Comparison of ENCODE assay signal across 1 cellular context in the genomic region with DNA sequence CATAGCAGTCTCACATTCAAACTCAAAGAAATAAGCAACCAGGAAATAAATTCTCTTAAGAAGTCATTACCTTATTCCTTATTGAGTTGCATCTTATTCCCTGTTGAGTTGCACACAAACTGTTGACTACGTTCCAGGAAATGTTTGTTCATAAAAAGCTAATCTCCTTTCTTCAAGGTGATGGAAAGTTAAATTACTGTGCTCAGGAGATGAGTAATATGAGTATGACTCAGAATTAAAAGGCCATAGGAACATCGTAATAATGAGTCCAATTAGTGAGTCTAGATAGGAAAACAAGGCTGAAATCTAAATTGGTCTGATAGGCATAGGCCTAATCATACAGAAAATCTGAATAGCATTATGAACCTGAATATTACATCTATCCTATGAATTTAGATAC.
TF ChIP-seq lines count a peak whose summit lies in the region.

No MANE protein-coding gene starts in this region.

TF ChIP-seq in SK-N-SH, 30 proteins besides CTCF, POLR2A, EP300 and RAD21 (continued from another document):
- TF ChIP-seq YY1 (IDR thresholded peaks at IDR 0.05; ENCODE audit: low read depth) = no peak
- TF ChIP-seq, protein P1, sequence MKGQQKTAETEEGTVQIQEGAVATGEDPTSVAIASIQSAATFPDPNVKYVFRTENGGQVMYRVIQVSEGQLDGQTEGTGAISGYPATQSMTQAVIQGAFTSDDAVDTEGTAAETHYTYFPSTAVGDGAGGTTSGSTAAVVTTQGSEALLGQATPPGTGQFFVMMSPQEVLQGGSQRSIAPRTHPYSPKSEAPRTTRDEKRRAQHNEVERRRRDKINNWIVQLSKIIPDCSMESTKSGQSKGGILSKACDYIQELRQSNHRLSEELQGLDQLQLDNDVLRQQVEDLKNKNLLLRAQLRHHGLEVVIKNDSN (IDR thresholded peaks at IDR 0.05; ENCODE audit: borderline replicate concordance, low read depth) = no peak
- no peak for TF ChIP-seq SMC3 (IDR thresholded peaks at IDR 0.05; ENCODE audit: low read depth, low read length)
- TF ChIP-seq POLR2AphosphoS5 (IDR thresholded peaks at IDR 0.05; ENCODE audit: low read depth, low read length) = no peak
- TF ChIP-seq, protein P2, sequence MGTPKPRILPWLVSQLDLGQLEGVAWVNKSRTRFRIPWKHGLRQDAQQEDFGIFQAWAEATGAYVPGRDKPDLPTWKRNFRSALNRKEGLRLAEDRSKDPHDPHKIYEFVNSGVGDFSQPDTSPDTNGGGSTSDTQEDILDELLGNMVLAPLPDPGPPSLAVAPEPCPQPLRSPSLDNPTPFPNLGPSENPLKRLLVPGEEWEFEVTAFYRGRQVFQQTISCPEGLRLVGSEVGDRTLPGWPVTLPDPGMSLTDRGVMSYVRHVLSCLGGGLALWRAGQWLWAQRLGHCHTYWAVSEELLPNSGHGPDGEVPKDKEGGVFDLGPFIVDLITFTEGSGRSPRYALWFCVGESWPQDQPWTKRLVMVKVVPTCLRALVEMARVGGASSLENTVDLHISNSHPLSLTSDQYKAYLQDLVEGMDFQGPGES (IDR thresholded peaks at IDR 0.05; ENCODE audit: low read depth, low read length) = no peak
- TF ChIP-seq, protein P3, sequence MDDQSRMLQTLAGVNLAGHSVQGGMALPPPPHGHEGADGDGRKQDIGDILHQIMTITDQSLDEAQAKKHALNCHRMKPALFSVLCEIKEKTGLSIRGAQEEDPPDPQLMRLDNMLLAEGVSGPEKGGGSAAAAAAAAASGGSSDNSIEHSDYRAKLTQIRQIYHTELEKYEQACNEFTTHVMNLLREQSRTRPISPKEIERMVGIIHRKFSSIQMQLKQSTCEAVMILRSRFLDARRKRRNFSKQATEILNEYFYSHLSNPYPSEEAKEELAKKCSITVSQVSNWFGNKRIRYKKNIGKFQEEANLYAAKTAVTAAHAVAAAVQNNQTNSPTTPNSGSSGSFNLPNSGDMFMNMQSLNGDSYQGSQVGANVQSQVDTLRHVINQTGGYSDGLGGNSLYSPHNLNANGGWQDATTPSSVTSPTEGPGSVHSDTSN (IDR thresholded peaks at IDR 0.05) = no peak
